In genomic region chr12:51424662-51425539, GRCh38 we compare ENCODE assay signal across 8 cellular contexts. TPM values are rescaled to one million over a fixed set of nuclear protein-coding genes. Genes with fewer than 3 reads are reported as not detected.
DNase-seq lines count a peak whose midpoint lies in the region; ATAC-seq and TF ChIP-seq lines count a peak whose summit lies in the region.

Gene SLC4A8 (plus strand): TSS chr12:51424831. CDS start chr12:51424988, 157 bp downstream.

- ATAC-seq in GM18873 (IDR thresholded peaks at IDR 0.05; ENCODE audit: low FRiP score, unreplicated experiment), result peak; percentile 42
- ATAC-seq in HG03159 (IDR thresholded peaks at IDR 0.05; ENCODE audit: unreplicated experiment), result peak; percentile 91
- peak; percentile 96 for ATAC-seq in activated CD4-positive, alpha-beta T cell treated with anti-CD3 and anti-CD28 coated beads for 36 hours

- H3K9me3 Mint-ChIP-seq in activated CD4-positive, alpha-beta T cell treated with anti-CD3 and anti-CD28 coated beads for 36 hours (ENCODE audit: low read depth), result no peaks in the 10 kb centered on the region

- DNase-seq in AG04450 (ENCODE audit: low read depth, low spot score), result peak; percentile 66
- DNase-seq in NCI-H345 (lab: John Stamatoyannopoulos, UW), result peak; percentile 95
- DNase-seq in activated CD4-positive, alpha-beta T cell treated with anti-CD3 and anti-CD28 coated beads for 36 hours, result peak; percentile 89
- peak; percentile 86 for DNase-seq in choroid plexus epithelial cell (ENCODE audit: low read depth)
- DNase-seq in stimulated activated CD4-positive, alpha-beta T cell treated with anti-CD3 and anti-CD28 coated beads, Interleukin-1b, Interleukin-23, amount 100 ng/mL, for 1 hour (ENCODE audit: low read depth in 2 of 2), result peak; percentile 33 to 40

- POLR2A ChIA-PET in AG04450 (lab: Yijun Ruan, JAX), result no interaction called here
- POLR2A ChIA-PET in activated CD4-positive, alpha-beta T cell treated with anti-CD3 and anti-CD28 coated beads for 36 hours (lab: Charles Lee), result no interaction called here

- no peaks in the 10 kb centered on the region for H3K36me3 Mint-ChIP-seq in activated CD4-positive, alpha-beta T cell treated with anti-CD3 and anti-CD28 coated beads for 36 hours (ENCODE audit: low read depth)

- H3K4me1 Mint-ChIP-seq in activated CD4-positive, alpha-beta T cell treated with anti-CD3 and anti-CD28 coated beads for 36 hours, result peaks cover 11% of the 10 kb centered on the region

- no peak within 1 kb of the TSS for H3K27ac Mint-ChIP-seq in activated CD4-positive, alpha-beta T cell treated with anti-CD3 and anti-CD28 coated beads for 36 hours

- H3K4me3 Mint-ChIP-seq in activated CD4-positive, alpha-beta T cell treated with anti-CD3 and anti-CD28 coated beads for 36 hours, result peak within 1 kb of the TSS; percentile 71

- TF ChIP-seq CTCF in AG04450 (IDR thresholded peaks at IDR 0.05; ENCODE audit: low read depth, low read length) (peak; percentile 83), choroid plexus epithelial cell (conservative IDR thresholded peaks at IDR 0.05; ENCODE audit: low read depth, low read length) (peak; percentile 76)

- intact Hi-C loops in activated CD4-positive, alpha-beta T cell treated with anti-CD3 and anti-CD28 coated beads for 36 hours (cut with DNase I, micrococcal nuclease), result loop anchor here (1.0 to 10.0 kb wide), 9 partner anchors 34 to 600 kb away; partner anchors contain the start of gene GALNT6 (in 1 of the 2)

- H3K27me3 Mint-ChIP-seq in activated CD4-positive, alpha-beta T cell treated with anti-CD3 and anti-CD28 coated beads for 36 hours, result no peaks in the 10 kb centered on the region

- H3K27ac ChIP-seq in AG04450 (ENCODE audit: low read depth, low read length), result no peak within 1 kb of the TSS
- peak within 1 kb of the TSS; percentile 66 for H3K27ac ChIP-seq in layer of hippocampus (ENCODE audit: low read depth, low read length)

- CTCF ChIA-PET in AG04450 (lab: Charles Lee), result interaction anchor here (0.6 to 7.3 kb wide), 15 partner anchors 11 to 499 kb away, joined by 3 to 142 read pairs (median 3); no protein-coding TSS in a partner anchor
- CTCF ChIA-PET in activated CD4-positive, alpha-beta T cell treated with anti-CD3 and anti-CD28 coated beads for 36 hours (lab: Charles Lee), result interaction anchor here (0.8 to 8.5 kb wide), 7 partner anchors 11 to 399 kb away, joined by 3 to 138 read pairs (median 4); no protein-coding TSS in a partner anchor

- H3K9me3 ChIP-seq in AG04450 (ENCODE audit: control insufficient read depth, insufficient read depth, low read length), result no peaks in the 10 kb centered on the region; the same call in 1 of the 2 replicates

- H3K27me3 ChIP-seq in AG04450 (ENCODE audit: control insufficient read depth, insufficient read depth, low read length), result no peaks in the 10 kb centered on the region
- no peaks in the 10 kb centered on the region for H3K27me3 ChIP-seq in layer of hippocampus (ENCODE audit: control insufficient read depth, insufficient read depth, low read length)

- H3K4me3 ChIP-seq in AG04450 (ENCODE audit: low read depth, low read length) (peak within 1 kb of the TSS; percentile 83), choroid plexus epithelial cell (ENCODE audit: low read depth, low read length) (peak within 1 kb of the TSS; percentile 65)

RNA-seq across cellular contexts. Expression of gene SLC4A8, which starts in this region (rescaled TPM):
- 6.6 and 6.9 TPM in 2 replicates for polyA plus RNA-seq in AG04450 (2011; rRNA removed)
- polyA minus RNA-seq in AG04450 (2011; rRNA and poly(A)+ RNA removed), result 7.7 and 7.8 TPM in 2 replicates
- 1 to 10 TPM; 1.7 to 2.0 TPM for total RNA-seq in activated CD4-positive, alpha-beta T cell treated with anti-CD3 and anti-CD28 coated beads for 36 hours

Comparison
In these comparisons a context has a peak if more than half of its experiments do, and no peak if none do; other contexts are left out.
1. DNase-seq: peak in every context shown above with its lines; median percentile 95 in NCI-H345; 89 in activated CD4-positive, alpha-beta T cell treated with anti-CD3 and anti-CD28 coated beads for 36 hours; 86 in choroid plexus epithelial cell; 66 in AG04450; 36 in stimulated activated CD4-positive, alpha-beta T cell treated with anti-CD3 and anti-CD28 coated beads, Interleukin-1b, Interleukin-23, amount 100 ng/mL, for 1 hour.
2. ATAC-seq: peak in every context shown above with its lines; median percentile 96 in activated CD4-positive, alpha-beta T cell treated with anti-CD3 and anti-CD28 coated beads for 36 hours; 91 in HG03159; 42 in GM18873.